In genomic region chr4:143443728-143444127, GRCh38 we compare ENCODE assay signal across 20 cellular contexts.
"Had no signal": no experiment of that assay in that cellular context is flagged by ENCODE, and none has a peak within 500 bp of the region (broad histone marks: within the 10 kb centered on the region; RNA-seq: fewer than 3 reads in every experiment).

No MANE protein-coding gene starts in this region.

- H3K27ac ChIP-seq: cardiac muscle cell, foreskin keratinocyte, parathyroid adenoma, VCaP had no signal

- ATAC-seq: activated CD4-positive, CD25-positive, alpha-beta regulatory T cell treated with anti-CD3 and anti-CD28 coated beads, Interleukin-2, amount 50 U/mL, for 24 hours; foreskin keratinocyte; right cardiac atrium had no signal

- DNase-seq: activated CD4-positive, alpha-beta memory T cell treated with anti-CD3 and anti-CD28 coated beads, Interleukin-2, amount 10 ng/mL, durations not matched to agents 7 days and 5 days; activated CD4-positive, alpha-beta T cell treated with anti-CD3 and anti-CD28 coated beads, Interleukin-2, amount 10 ng/mL, durations not matched to agents 24 days and 14 days; activated effector memory CD4-positive, alpha-beta T cell treated with anti-CD3 and anti-CD28 coated beads, Interleukin-2, amount 50 U/mL, for 16 hours; activated naive CD4-positive, alpha-beta T cell treated with anti-CD3 and anti-CD28 coated beads, Interleukin-2, amount 10 ng/mL, durations not matched to agents 7 days and 5 days; amygdala; dermis blood vessel endothelial cell; effector memory CD4-positive, alpha-beta T cell; foreskin keratinocyte; glutamatergic neuron; hippocampal formation; mesenchymal stem cell; nephron progenitor cell; right cardiac atrium; stimulated activated CD4-positive, alpha-beta T cell treated with anti-CD3 and anti-CD28 coated beads, Interleukin-1b, Interleukin-23, amount 100 ng/mL, for 48 hours; T-helper 2 cell had no signal

- H3K27me3 ChIP-seq: cardiac muscle cell, foreskin keratinocyte, tibial nerve had no signal

- H3K4me3 ChIP-seq: cardiac muscle cell, tibial nerve had no signal
